Comparison of ENCODE assay signal across 20 cellular contexts in the genomic region with DNA sequence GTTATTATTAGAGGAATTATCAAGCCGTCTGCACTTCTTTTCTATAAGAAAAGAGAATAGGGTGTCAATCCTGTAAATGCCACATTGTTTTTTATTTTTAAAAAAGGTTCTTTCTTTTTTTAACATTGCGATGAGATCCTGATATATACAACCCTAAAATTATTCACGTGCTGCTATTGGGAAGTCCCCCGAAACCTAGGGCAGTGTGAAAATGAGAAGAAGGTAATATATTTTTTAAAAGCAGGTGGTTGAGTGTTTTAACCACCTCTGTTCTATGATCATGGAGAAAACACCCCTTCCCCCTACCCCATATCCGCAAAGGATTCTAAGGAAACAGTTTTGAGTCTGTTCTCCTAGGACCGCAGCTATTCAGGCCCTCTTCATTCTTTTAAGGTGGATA.
"Had no signal": no experiment of that assay in that cellular context is flagged by ENCODE, and none has a peak within 500 bp of the region (broad histone marks: within the 10 kb centered on the region; RNA-seq: fewer than 3 reads in every experiment).

No MANE protein-coding gene starts in this region.

- H3K4me1 Mint-ChIP-seq: activated naive CD4-positive, alpha-beta T cell treated with anti-CD3 and anti-CD28 coated beads, Interleukin-2, amount 50 U/mL, for 24 hours; naive thymus-derived CD4-positive, alpha-beta T cell had no signal

- H3K9me3 ChIP-seq: mucosa of descending colon, neutrophil, right lobe of liver, thyroid gland had no signal

- H3K79me2 ChIP-seq: parathyroid adenoma had no signal

- H3K36me3 Mint-ChIP-seq: activated naive CD4-positive, alpha-beta T cell treated with anti-CD3 and anti-CD28 coated beads, Interleukin-2, amount 50 U/mL, for 24 hours had no signal

- ATAC-seq: left ventricle myocardium superior; mucosa of descending colon; naive thymus-derived CD4-positive, alpha-beta T cell; right lobe of liver had no signal

- H3K4me2 ChIP-seq: smooth muscle cell had no signal

- H3K4me3 Mint-ChIP-seq: activated naive CD4-positive, alpha-beta T cell treated with anti-CD3 and anti-CD28 coated beads, Interleukin-2, amount 50 U/mL, for 24 hours; naive thymus-derived CD4-positive, alpha-beta T cell had no signal

- H3K4me1 ChIP-seq: right lobe of liver had no signal

- H3K36me3 ChIP-seq: neutrophil, right lobe of liver, thyroid gland had no signal

- H3K27me3 ChIP-seq: neutrophil, right lobe of liver, thyroid gland had no signal

- DNase-seq: activated CD4-positive, alpha-beta T cell treated with anti-CD3 and anti-CD28 coated beads for 1 hour; activated CD8-positive, alpha-beta memory T cell treated with anti-CD3 and anti-CD28 coated beads for 24 hours; activated CD8-positive, alpha-beta memory T cell treated with anti-CD3 and anti-CD28 coated beads, Interleukin-2, amount 50 U/mL, for 48 hours; activated gamma-delta T cell; activated T-cell treated with anti-CD3 and anti-CD28 coated beads, Interleukin-2, amount 50 U/mL, for 48 hours; effector memory CD4-positive, alpha-beta T cell; left ventricle myocardium superior; mesenchymal stem cell; mucosa of descending colon; naive thymus-derived CD4-positive, alpha-beta T cell; right lobe of liver; stimulated activated CD4-positive, alpha-beta T cell treated with anti-CD3 and anti-CD28 coated beads, Interleukin-4, amount 100 ng/mL, for 24 hours; stimulated activated naive CD4-positive, alpha-beta T cell; T-helper 2 cell; thyroid gland had no signal

- H3K27ac Mint-ChIP-seq: activated naive CD4-positive, alpha-beta T cell treated with anti-CD3 and anti-CD28 coated beads, Interleukin-2, amount 50 U/mL, for 24 hours; naive thymus-derived CD4-positive, alpha-beta T cell had no signal

- H2AFZ ChIP-seq: parathyroid adenoma had no signal

- H3K9ac ChIP-seq: parathyroid adenoma had no signal

- H3K27me3 Mint-ChIP-seq: activated naive CD4-positive, alpha-beta T cell treated with anti-CD3 and anti-CD28 coated beads, Interleukin-2, amount 50 U/mL, for 24 hours had no signal

- H3K27ac ChIP-seq: neutrophil, parathyroid adenoma, right lobe of liver, thyroid gland, VCaP had no signal

- H3K4me3 ChIP-seq: mucosa of descending colon, right lobe of liver, smooth muscle cell, thyroid gland had no signal
